Comparison of ENCODE assay signal across 8 cellular contexts in genomic region chr6:3732345-3733141, GRCh38. TPM values are rescaled to one million over a fixed set of nuclear protein-coding genes. Genes with fewer than 3 reads are reported as not detected.
DNase-seq lines count a peak whose midpoint lies in the region; ATAC-seq, FAIRE-seq and TF ChIP-seq lines count a peak whose summit lies in the region.

No MANE protein-coding gene starts in this region.

- H3K4me1 ChIP-seq in keratinocyte (ENCODE audit: control insufficient read depth, extremely low read depth, insufficient read depth, low read length): no peaks in the 10 kb centered on the region

- no peak overlapping the region for H3K4me2 ChIP-seq in keratinocyte (ENCODE audit: control insufficient read depth, extremely low read depth, insufficient read depth, low read depth, low read length)

- peak; percentile 89 for TF ChIP-seq CTCF in VCaP (conservative IDR thresholded peaks at IDR 0.05)
- TF ChIP-seq CTCF in brain microvascular endothelial cell (IDR thresholded peaks at IDR 0.05; ENCODE audit: low read depth, low read length, missing control alignments): peak; percentile 91
- peak; percentile 89 to 93 (median 91) for TF ChIP-seq CTCF in keratinocyte (optimal IDR thresholded peaks at IDR 0.05 in 1 of 3, IDR thresholded peaks at IDR 0.05 in 1 of 3, conservative IDR thresholded peaks at IDR 0.05 in 1 of 3; ENCODE audit: extremely low read depth in 1 of 3, insufficient read depth in 2 of 3, low read length in 3 of 3)

- H4K20me1 ChIP-seq in keratinocyte (ENCODE audit: control insufficient read depth, extremely low read depth, insufficient read depth, low read length): peaks cover 25% of the 10 kb centered on the region

- H3K4me3 ChIP-seq in brain microvascular endothelial cell (ENCODE audit: low read depth, low read length): no peak overlapping the region
- no peak overlapping the region for H3K4me3 ChIP-seq in keratinocyte (ENCODE audit: control insufficient read depth in 2 of 3, extremely low read depth in 1 of 3, insufficient read depth in 2 of 3, low read depth in 1 of 3, low read length in 3 of 3)

- H3K9me1 ChIP-seq in keratinocyte (ENCODE audit: control insufficient read depth, extremely low read depth, insufficient read depth, low read length): no peaks in the 10 kb centered on the region

- H3K9me3 ChIP-seq in keratinocyte (ENCODE audit: control insufficient read depth, low read depth, low read length): no peaks in the 10 kb centered on the region

- in situ Hi-C loops in ACHN (cut with HindIII; ENCODE audit: low pct_ligation_motif_present, low pct_unique_long_range_greater_than_20kb, low sequenced_read_pairs): no loop called here
- in situ Hi-C loops in brain microvascular endothelial cell (cut with HindIII; ENCODE audit: low pct_ligation_motif_present, low sequenced_read_pairs): no loop called here

- ATAC-seq in GM19023 (IDR thresholded peaks at IDR 0.05; ENCODE audit: unreplicated experiment): peak; percentile 62
- no peak for ATAC-seq in HG03039 (IDR thresholded peaks at IDR 0.05; ENCODE audit: unreplicated experiment)

- no peak overlapping the region for H3K27ac ChIP-seq in VCaP
- peak overlapping the region; percentile 53 for H3K27ac ChIP-seq in brain microvascular endothelial cell
- no peak overlapping the region for H3K27ac ChIP-seq in keratinocyte (ENCODE audit: control insufficient read depth, insufficient read depth, low read length)

- H3K27me3 ChIP-seq in brain microvascular endothelial cell (replicated peaks) (no peaks in the 10 kb centered on the region), keratinocyte (ENCODE audit: control insufficient read depth, extremely low read depth, insufficient read depth, low read length) (no peaks in the 10 kb centered on the region)

- peak; percentile 56 for DNase-seq in ACHN
- DNase-seq in NCI-H2107 (lab: John Stamatoyannopoulos, UW): peak; percentile 44
- DNase-seq in brain microvascular endothelial cell: peak; percentile 90
- no peak for DNase-seq in keratinocyte (ENCODE audit: low read depth, low spot score)
- peak; percentile 29 to 57 for DNase-seq in stimulated activated CD4-positive, alpha-beta T cell treated with anti-CD3 and anti-CD28 coated beads, Interleukin-15, amount 100 ng/mL, for 48 hours (ENCODE audit: low read depth in 2 of 2)

- H2AFZ ChIP-seq in keratinocyte (ENCODE audit: control insufficient read depth, low read length): no peak overlapping the region

- peak; percentile 95 for FAIRE-seq in keratinocyte (lab: Jason Lieb, UNC)

- H3K79me2 ChIP-seq in keratinocyte (ENCODE audit: control insufficient read depth, insufficient read depth, low read length): peaks cover 85% of the 10 kb centered on the region

- dilution Hi-C loops in keratinocyte (cut with MboI; ENCODE audit: extremely low pct_ligation_motif_present, low sequenced_read_pairs): no loop called here

- H3K36me3 ChIP-seq in brain microvascular endothelial cell (replicated peaks): peaks cover 68% of the 10 kb centered on the region
- peaks cover 50 to 56% of the 10 kb centered on the region in 2 experiments for H3K36me3 ChIP-seq in keratinocyte (ENCODE audit: control insufficient read depth in 2 of 2, extremely low read depth in 1 of 2, insufficient read depth in 2 of 2, low read length in 2 of 2)

- no peak overlapping the region for H3K9ac ChIP-seq in keratinocyte (ENCODE audit: control insufficient read depth, extremely low read depth, insufficient read depth, low read length)

RNA-seq across cellular contexts. Expression of gene PXDC1, which starts 19.0 kb away (rescaled TPM):
- polyA plus RNA-seq in keratinocyte: 17.1 to 23.4 TPM (median 17.5 TPM) in 3 replicates
- polyA plus RNA-seq in keratinocyte (2011; ENCODE audit: low read depth): 26.4 TPM
- polyA plus RNA-seq in keratinocyte (2011; cell fraction: cytosol; rRNA removed): 17.3 and 23.6 TPM in 2 replicates
- 18.9 and 26.2 TPM in 2 replicates for polyA plus RNA-seq in keratinocyte (2011; cell fraction: nucleus; rRNA removed)
- 32.2 and 58.3 TPM in 2 replicates for polyA plus RNA-seq in keratinocyte (2012; ENCODE audit: low replicate concordance)
- 11.8 to 28.5 TPM (median 18.3 TPM) in 3 replicates for polyA minus RNA-seq in keratinocyte
- polyA minus RNA-seq in keratinocyte (2011; cell fraction: cytosol; rRNA and poly(A)+ RNA removed): 23.2 TPM
- polyA minus RNA-seq in keratinocyte (2011; cell fraction: nucleus; rRNA and poly(A)+ RNA removed): 13.0 and 14.0 TPM in 2 replicates
